In genomic region chr14:98858561-98858960, GRCh38 we compare ENCODE assay signal across 26 cellular contexts.
"Had no signal": no experiment of that assay in that cellular context is flagged by ENCODE, and none has a peak within 500 bp of the region (broad histone marks: within the 10 kb centered on the region; RNA-seq: fewer than 3 reads in every experiment).

No MANE protein-coding gene starts in this region.

- FAIRE-seq: urothelium cell line had no signal

- H3K27me3 ChIP-seq: testis, thyroid gland, tibial nerve, upper lobe of left lung, uterus, vagina had no signal

- ATAC-seq: stimulated activated memory B cell treated with anti-CD40 and anti-IgM and Interleukin-4, amounts not matched to agents 10 μg/mL and 1 μg/mL and 100 μg/mL, for 72 hours; stimulated activated naive CD8-positive, alpha-beta T cell treated with anti-CD3 and anti-CD28 coated beads, Interleukin-15, amount 100 ng/mL, for 72 hours; stimulated activated naive CD8-positive, alpha-beta T cell treated with anti-CD3 and anti-CD28 coated beads, Interleukin-15, Interleukin-2, amounts not matched to agents 100 U/mL and 50 U/mL, for 24 hours; upper lobe of right lung had no signal

- H3K4me3 ChIP-seq: stomach, suprapubic skin, testis, thoracic aorta, thyroid gland, tibial artery, tibial nerve, transverse colon, upper lobe of left lung, upper lobe of right lung, uterus, vagina had no signal

- DNase-seq: stimulated activated CD4-positive, alpha-beta T cell treated with anti-CD3 and anti-CD28 coated beads, Interleukin-2, amount 100 ng/mL, for 48 hours; stimulated activated CD4-positive, alpha-beta T cell treated with anti-CD3 and anti-CD28 coated beads, Interleukin-4, amount 100 ng/mL, for 1 hour; stimulated activated CD4-positive, alpha-beta T cell treated with anti-CD3 and anti-CD28 coated beads, Interleukin-4, amount 100 ng/mL, for 24 hours; stimulated activated CD4-positive, alpha-beta T cell treated with anti-CD3 and anti-CD28 coated beads, Interleukin-4, amount 100 ng/mL, for 4 hours; stimulated activated CD8-positive, alpha-beta memory T cell treated with anti-CD3 and anti-CD28 coated beads, Interleukin-4, amount 100 ng/mL, for 48 hours; stimulated activated naive B cell treated with anti-CD40 and anti-IgM and Interleukin-4, amounts not matched to agents 10 μg/mL and 1 μg/mL and 100 μg/mL, for 72 hours; stimulated activated naive CD4-positive, alpha-beta T cell; stimulated activated naive CD4-positive, alpha-beta T cell treated with Interleukin-2 at 50 U/mL for 16 hours; stimulated activated naive CD8-positive, alpha-beta T cell treated with anti-CD3 and anti-CD28 coated beads, Interleukin-15, amount 100 ng/mL, for 72 hours; stimulated activated naive CD8-positive, alpha-beta T cell treated with anti-CD3 and anti-CD28 coated beads, Interleukin-15, Interleukin-2, amounts not matched to agents 100 U/mL and 50 U/mL, for 24 hours; stomach; substantia nigra; testis; thyroid gland; tibial artery; transverse colon; trophoblast cell; upper lobe of left lung; upper lobe of right lung; uterus had no signal

- H3K9me3 ChIP-seq: stomach, suprapubic skin, testis, thoracic aorta, thyroid gland, tibial artery, tibial nerve, transverse colon, upper lobe of left lung, upper lobe of right lung, uterus, vagina had no signal

- H3K27ac ChIP-seq: stomach, suprapubic skin, testis, thoracic aorta, thyroid gland, tibial artery, tibial nerve, transverse colon, upper lobe of left lung, upper lobe of right lung, uterus, vagina had no signal

- H3K4me1 ChIP-seq: stomach, suprapubic skin, testis, thyroid gland, tibial artery, tibial nerve, transverse colon, upper lobe of left lung, upper lobe of right lung, uterus, vagina had no signal

- H3K36me3 ChIP-seq: stomach, suprapubic skin, thoracic aorta, thyroid gland, tibial artery, tibial nerve, transverse colon, upper lobe of left lung, upper lobe of right lung, uterus, vagina had no signal
